In the genomic region with DNA sequence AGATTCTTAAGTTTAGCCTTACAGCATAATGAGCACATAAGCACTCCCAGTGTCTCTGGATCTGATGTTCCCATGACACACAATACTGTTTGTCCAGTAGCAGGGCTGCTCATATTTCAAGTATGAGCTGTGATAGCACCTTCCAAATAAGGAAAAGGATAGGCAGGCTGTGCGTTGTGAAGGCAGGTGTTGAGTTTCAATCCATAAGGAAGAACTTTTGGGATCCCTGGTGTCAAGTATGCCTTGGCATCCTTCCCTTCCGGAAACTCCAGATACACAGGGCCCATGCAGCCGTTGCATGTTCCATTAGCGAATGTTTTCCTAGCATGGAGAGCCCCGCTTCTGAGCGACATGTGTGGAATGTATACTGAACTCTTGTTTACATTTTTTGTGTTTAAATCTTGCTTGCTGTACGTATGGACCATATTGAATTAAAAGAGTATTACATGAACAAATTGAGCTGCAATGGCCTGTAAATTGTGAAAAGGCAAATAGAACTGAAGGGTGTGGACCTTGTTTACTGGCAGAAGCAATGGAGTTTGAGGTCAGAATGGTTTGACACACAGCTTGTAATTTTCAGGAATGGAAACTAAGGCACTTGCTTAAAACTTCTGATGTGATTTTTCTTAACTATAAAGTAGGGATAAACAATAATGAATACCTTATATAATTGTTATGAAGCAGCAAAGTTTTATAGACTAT, we compare ENCODE assay signal across 9 cellular contexts. TPM values are rescaled to one million over a fixed set of nuclear protein-coding genes. Genes with fewer than 3 reads are reported as not detected.
DNase-seq lines count a peak whose midpoint lies in the region; ATAC-seq and TF ChIP-seq lines count a peak whose summit lies in the region.
"Had no signal": no experiment of that assay in that cellular context is flagged by ENCODE, and none has a peak within 500 bp of the region (broad histone marks: within the 10 kb centered on the region; RNA-seq: fewer than 3 reads in every experiment).

No MANE protein-coding gene starts in this region.

- H3K27me3 ChIP-seq in lower lobe of right lung (ENCODE audit: low read depth), result no peaks in the 10 kb centered on the region

- H3K9me3 ChIP-seq in lower lobe of right lung, result no peaks in the 10 kb centered on the region

- no peak for TF ChIP-seq CTCF in VCaP (conservative IDR thresholded peaks at IDR 0.05)
- no peak for TF ChIP-seq CTCF in lower lobe of right lung (IDR thresholded peaks at IDR 0.05)

- H3K36me3 ChIP-seq in lower lobe of right lung, result no peaks in the 10 kb centered on the region

- no peak overlapping the region for H3K4me3 ChIP-seq in lower lobe of right lung

- ATAC-seq in lower lobe of right lung (peak; percentile 72 to 80), GM19351 (IDR thresholded peaks at IDR 0.05; ENCODE audit: unreplicated experiment) (no peak), GM19397 (IDR thresholded peaks at IDR 0.05; ENCODE audit: unreplicated experiment) (no peak), GM19452 (IDR thresholded peaks at IDR 0.05; ENCODE audit: unreplicated experiment) (no peak)

- no peaks in the 10 kb centered on the region for H3K4me1 ChIP-seq in lower lobe of right lung

- H3K27ac ChIP-seq in VCaP, result peak overlapping the region; percentile 82
- no peak overlapping the region for H3K27ac ChIP-seq in lower lobe of right lung

- peak; percentile 28 for DNase-seq in Caki2 (ENCODE audit: low read depth)
- peak; percentile 70 for DNase-seq in NCI-H187 (lab: John Stamatoyannopoulos, UW)
- no peak for DNase-seq in lower lobe of right lung
- no peak for DNase-seq in germinal center (ENCODE audit: low spot score)

- in situ Hi-C loops in Caki2 (cut with HindIII; ENCODE audit: low pct_unique_long_range_greater_than_20kb, low sequenced_read_pairs), result no loop called here

- intact Hi-C loops in lower lobe of right lung (cut with DNase I), result no loop called here

RNA-seq across cellular contexts. Expression of a gene that starts 33.7 kb away (rescaled TPM):
- 0.35 and 1.3 TPM in 2 replicates for total RNA-seq in Caki2 (2014; rRNA removed; shearing (Covaris generic); ENCODE audit: low replicate concordance)
- 27.9 TPM for total RNA-seq in lower lobe of right lung
- total RNA-seq: lung microvascular endothelial cell had no signal

Comparison
In these comparisons a context has a peak if more than half of its experiments do, and no peak if none do; other contexts are left out.
1. DNase-seq: peak in Caki2 (single experiment) and NCI-H187 (2 of 2); none in lower lobe of right lung (single experiment) and germinal center (single experiment).
2. ATAC-seq: peak in lower lobe of right lung (2 of 2); none in GM19351 (single experiment), GM19397 (single experiment) and GM19452 (single experiment).
3. RNA of a gene that starts 33.7 kb away (total RNA-seq): 27.9 TPM in lower lobe of right lung (single experiment); 0.35 to 1.3 TPM in Caki2; every median in the first group is over 10 times any median in the second.